8 cellular contexts compared by ENCODE assay signal in the genomic region with DNA sequence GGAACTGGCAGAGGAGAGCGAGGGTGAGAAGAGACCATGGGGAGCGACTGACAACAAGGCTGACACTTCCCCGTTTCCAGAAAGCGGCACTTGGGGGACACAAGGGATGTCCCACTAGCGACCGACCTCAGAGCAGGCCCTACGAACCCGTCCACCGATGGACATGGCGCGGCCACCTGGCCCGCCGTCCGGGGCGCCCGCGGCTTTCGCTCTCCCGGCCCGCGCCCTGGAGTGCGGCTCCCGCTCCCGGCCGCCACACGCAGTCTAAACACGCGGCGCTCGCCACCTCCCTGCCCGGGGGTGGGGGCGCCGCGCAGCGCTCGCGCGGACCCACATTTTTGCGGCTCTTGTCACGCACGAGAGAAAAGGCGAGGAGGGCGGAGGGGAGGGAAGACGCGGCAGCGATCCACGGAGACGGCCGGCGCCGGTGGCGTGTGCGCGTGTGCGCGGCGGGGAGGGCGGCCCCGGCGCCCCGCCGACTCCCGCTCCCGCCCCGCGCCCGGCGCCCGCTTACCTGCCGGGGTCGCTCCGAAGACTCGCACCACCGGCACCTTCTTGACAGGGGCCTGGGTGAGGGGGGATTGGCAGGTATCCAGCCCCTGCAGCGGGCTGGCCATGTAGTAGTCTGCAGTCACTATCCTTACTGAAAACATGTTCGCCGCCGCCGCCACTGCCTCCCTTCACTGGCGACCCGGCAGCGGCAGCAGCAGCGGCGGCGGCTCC. TPM values are rescaled to one million over a fixed set of nuclear protein-coding genes. Genes with fewer than 3 reads are reported as not detected.
DNase-seq lines count a peak whose midpoint lies in the region; ATAC-seq and FAIRE-seq lines count a peak whose summit lies in the region.

No MANE protein-coding gene starts in this region.

- H3K4me1 ChIP-seq in CD4-positive, alpha-beta memory T cell (ENCODE audit: insufficient read depth, low read length), result peaks cover 58% of the 10 kb centered on the region
- peaks cover 29% of the 10 kb centered on the region for H3K4me1 ChIP-seq in rectal smooth muscle tissue (ENCODE audit: control insufficient read depth, insufficient read depth, low read length)

- no peaks in the 10 kb centered on the region for H3K27me3 ChIP-seq in CD4-positive, alpha-beta memory T cell (ENCODE audit: insufficient read depth, low read length)
- H3K27me3 ChIP-seq in rectal smooth muscle tissue (ENCODE audit: control insufficient read depth, insufficient read depth, low read length), result no peaks in the 10 kb centered on the region

- H3K36me3 Mint-ChIP-seq in CD4-positive, alpha-beta memory T cell, result peaks cover 0 to 15% of the 10 kb centered on the region in 2 donors

- H3K4me3 ChIP-seq in CD4-positive, alpha-beta memory T cell (ENCODE audit: low read length in 2 of 2), result peak overlapping the region; percentile 70 to 74
- peak overlapping the region; percentile 94 for H3K4me3 ChIP-seq in rectal smooth muscle tissue (ENCODE audit: low read length)

- ATAC-seq in GM19452 (IDR thresholded peaks at IDR 0.05; ENCODE audit: unreplicated experiment), result peak; percentile 21

- POLR2A ChIA-PET in CD4-positive, alpha-beta memory T cell (lab: Charles Lee; ENCODE audit: partially characterized antibody), result interaction anchor here (0.6 to 3.3 kb wide), 10 partner anchors 10 to 800 kb away, joined by 3 to 57 read pairs (median 6); partner anchors contain the start of genes AMD1, FAM229B, TRAF3IP2 and TUBE1

- no peak for FAIRE-seq in GM19239 (lab: Jason Lieb, UNC)

- peak in 4 of 5 donors; percentile 53 to 72 (median 63) for DNase-seq in CD4-positive, alpha-beta memory T cell
- peak; percentile 61 for DNase-seq in HK-2 (ENCODE audit: unreplicated experiment)
- DNase-seq in T follicular helper cell (ENCODE audit: low read depth), result peak; percentile 39
- peak in 49 of 56 donors; percentile 4 to 86 (median 62) for DNase-seq in amygdala (lab: John Stamatoyannopoulos, UW)
- peak; percentile 26 for DNase-seq in hepatic stellate cell (ENCODE audit: low spot score)
- no peak for DNase-seq in GM19239 (ENCODE audit: insufficient read length, low spot score)

- H3K9ac ChIP-seq in rectal smooth muscle tissue (ENCODE audit: low read length), result peak overlapping the region; percentile 73

- no peaks in the 10 kb centered on the region for H3K36me3 ChIP-seq in CD4-positive, alpha-beta memory T cell (ENCODE audit: insufficient read depth, low read length)
- no peaks in the 10 kb centered on the region for H3K36me3 ChIP-seq in rectal smooth muscle tissue (ENCODE audit: control insufficient read depth, insufficient read depth, low read length)

- no peaks in the 10 kb centered on the region for H3K9me3 ChIP-seq in CD4-positive, alpha-beta memory T cell (ENCODE audit: control insufficient read depth in 1 of 2, low read length in 2 of 2)

- H3K27ac Mint-ChIP-seq in CD4-positive, alpha-beta memory T cell, result peak overlapping the region; percentile 92 to 99 (median 97)

- CTCF ChIA-PET in CD4-positive, alpha-beta memory T cell (lab: Charles Lee; ENCODE audit: partially characterized antibody), result interaction anchor here (2.9 kb wide), 1 partner anchor 223 kb away, joined by 23 read pairs; a partner anchor contains a TSS

- peak overlapping the region; percentile 91 to 98 (median 96) for H3K4me3 Mint-ChIP-seq in CD4-positive, alpha-beta memory T cell

- H3K27me3 Mint-ChIP-seq in CD4-positive, alpha-beta memory T cell, result peaks cover 0 to 2% of the 10 kb centered on the region in 2 donors

- peaks cover 0 to 2% (median 0%) of the 10 kb centered on the region in 8 donors for H3K9me3 Mint-ChIP-seq in CD4-positive, alpha-beta memory T cell

- H3K4me1 Mint-ChIP-seq in CD4-positive, alpha-beta memory T cell, result peaks cover 34 to 60% (median 47%) of the 10 kb centered on the region in 4 donors

- intact Hi-C loops in CD4-positive, alpha-beta memory T cell (cut with micrococcal nuclease), result loop anchor here (2.0 to 10.0 kb wide), 9 partner anchors 84 to 1792 kb away; partner anchors contain the start of genes AK9, AMD1, CDC40 and CDK19

- H3K27ac ChIP-seq in CD4-positive, alpha-beta memory T cell (ENCODE audit: low read depth, low read length), result peak overlapping the region; percentile 80
- peak overlapping the region; percentile 98 for H3K27ac ChIP-seq in rectal smooth muscle tissue (ENCODE audit: low read depth, low read length)

RNA-seq across cellular contexts. Expression of gene REV3L, which starts 0.6 kb away (rescaled TPM):
- 10 to 100 TPM; 28.8 to 34.5 TPM for total RNA-seq in CD4-positive, alpha-beta memory T cell
- polyA plus RNA-seq in CD4-positive, alpha-beta memory T cell, result 10 to 100 TPM in 1 of 2 donors, 1 to 10 TPM in 1; 8.0 to 20.2 TPM
